In the genomic region with DNA sequence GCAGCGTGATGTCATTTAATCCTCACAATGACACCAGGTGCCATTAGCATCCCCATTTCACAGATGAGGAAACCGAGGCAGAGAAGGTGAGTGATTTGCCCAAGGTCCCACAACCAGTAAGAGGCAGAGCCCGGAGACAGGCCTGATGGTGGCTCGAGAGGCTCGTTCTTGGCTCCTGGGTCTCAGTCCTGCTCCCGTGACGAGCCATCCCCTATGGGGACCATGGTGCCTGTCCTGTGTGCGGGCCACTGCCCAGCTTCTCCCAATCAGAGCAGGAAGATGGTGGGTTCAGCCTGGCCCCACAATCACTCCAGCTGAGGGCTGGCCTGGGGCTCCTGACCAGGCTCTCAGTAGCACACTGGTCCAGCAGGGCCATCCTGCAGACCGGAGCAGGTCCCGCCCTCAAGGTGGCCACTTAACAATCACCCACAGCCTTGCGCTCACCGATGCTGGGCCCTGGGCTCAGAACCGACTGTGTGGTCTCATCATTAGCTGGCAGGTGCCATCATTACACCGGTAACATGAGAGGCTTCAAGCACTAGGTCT, we compare ENCODE assay signal across 12 cellular contexts. TPM values are rescaled to one million over a fixed set of nuclear protein-coding genes. Genes with fewer than 3 reads are reported as not detected.
DNase-seq lines count a peak whose midpoint lies in the region; ATAC-seq, FAIRE-seq and TF ChIP-seq lines count a peak whose summit lies in the region.
"Had no signal": no experiment of that assay in that cellular context is flagged by ENCODE, and none has a peak within 500 bp of the region (broad histone marks: within the 10 kb centered on the region; RNA-seq: fewer than 3 reads in every experiment).

No MANE protein-coding gene starts in this region.

- TF ChIP-seq POLR2A in A549 (IDR thresholded peaks at IDR 0.05; ENCODE audit: low read length) = peak; percentile 16; the same call in 1 of the 2 replicates

- no peaks in the 10 kb centered on the region for H3K79me1 ChIP-seq in neuronal stem cell (ENCODE audit: low read depth, low read length)

- peak; percentile 2 to 3 for ATAC-seq in A549
- ATAC-seq in HG03571 (IDR thresholded peaks at IDR 0.05; ENCODE audit: unreplicated experiment) = no peak
- ATAC-seq in HG02840 (IDR thresholded peaks at IDR 0.05; ENCODE audit: low FRiP score, unreplicated experiment) = no peak
- no peak for ATAC-seq in GM18870 (IDR thresholded peaks at IDR 0.05; ENCODE audit: unreplicated experiment)

- POLR2A ChIA-PET in A549 (lab: Yijun Ruan, JAX) = interaction anchor here (0.8 to 3.8 kb wide), 10 partner anchors 8 to 29 kb away, joined by 3 to 37 read pairs (median 6); partner anchors contain the start of genes NDUFS8 and UNC93B1
- POLR2A ChIA-PET in PC-9 (lab: Charles Lee; ENCODE audit: unreplicated experiment) = interaction anchor here (0.6 to 1.0 kb wide), 4 partner anchors 26 to 768 kb away, joined by 3 to 4 read pairs (median 4); no protein-coding TSS in a partner anchor

- no peak overlapping the region for H3K4ac ChIP-seq in neuronal stem cell (ENCODE audit: low read length)

- intact Hi-C loops in PC-9 (cut with micrococcal nuclease; ENCODE audit: unreplicated experiment) = loop anchor here (1.0 to 10.0 kb wide), 4 partner anchors 17 to 169 kb away; partner anchors contain the start of gene NDUFS8
- intact Hi-C loops in posterior vena cava (cut with DNase I) = no loop called here

- H3K27me3 Mint-ChIP-seq in endothelial cell (ENCODE audit: unreplicated experiment) = peaks cover 5% of the 10 kb centered on the region

- H3K23ac ChIP-seq in neuronal stem cell (ENCODE audit: low read depth, low read length, poor library complexity) = peak overlapping the region; percentile 58

- DNase-seq in A549 (ENCODE audit: low read depth in 1 of 2, low spot score in 1 of 2) (no peak), PC-9 (peak in 1 of 2 experiments; percentile 39), endothelial cell (ENCODE audit: low spot score) (no peak), neuronal stem cell (ENCODE audit: low spot score) (no peak), posterior vena cava (ENCODE audit: low spot score) (no peak)
- DNase-seq: erythroblast, NCI-H1048, NCI-H446 treated with DMSO at 0.1 percent for 48 hours had no signal

- TF ChIP-seq CTCF in A549 (IDR thresholded peaks at IDR 0.05) (no peak; the same call in 2 of the 3 replicates), PC-9 (conservative IDR thresholded peaks at IDR 0.05) (no peak), endothelial cell (IDR thresholded peaks at IDR 0.05; ENCODE audit: unreplicated experiment) (no peak)

- H4K20me1 ChIP-seq in PC-9 (ENCODE audit: insufficient read depth) = no peaks in the 10 kb centered on the region

- peaks cover 3% of the 10 kb centered on the region for H3K36me3 Mint-ChIP-seq in endothelial cell (ENCODE audit: low read depth, unreplicated experiment)

- H3K9me3 ChIP-seq in A549 (no peaks in the 10 kb centered on the region), PC-9 (ENCODE audit: insufficient read depth, low read depth) (no peaks in the 10 kb centered on the region), neuronal stem cell (replicated peaks in 1 of 2; ENCODE audit: control insufficient read depth in 2 of 2, insufficient read depth in 1 of 2, low read depth in 1 of 2, low read length in 2 of 2) (no peaks in the 10 kb centered on the region)
- H3K9me3 ChIP-seq: thoracic aorta had no signal

- no peak overlapping the region for H3K4me3 Mint-ChIP-seq in endothelial cell (ENCODE audit: unreplicated experiment)

- 15% methylated on average over 9 of the region's 14 CpGs for WGBS in A549 (ENCODE audit: missing lambda C conversion rate)
- no CpG with 5 or more reads among the region's 14 CpGs for WGBS in neuronal stem cell (ENCODE audit: extremely low coverage in 2 of 2, insufficient read length in 2 of 2, insufficient replicate concordance in 1 of 2), 2 donors

- H3K27me3 ChIP-seq in PC-9 (ENCODE audit: insufficient read depth, low read depth) (no peaks in the 10 kb centered on the region), neuronal stem cell (ENCODE audit: control insufficient read depth in 3 of 3, insufficient read depth in 3 of 3, low read depth in 1 of 3, low read length in 3 of 3) (no peaks in the 10 kb centered on the region)

- H3K9me3 Mint-ChIP-seq in endothelial cell (ENCODE audit: unreplicated experiment) = no peaks in the 10 kb centered on the region

- H3K4me2 ChIP-seq in A549 (peak overlapping the region; percentile 96), PC-9 (peak overlapping the region; percentile 81), neuronal stem cell (ENCODE audit: insufficient read depth, low read length, poor library complexity, severe bottlenecking) (no peak overlapping the region)

- peak overlapping the region; percentile 93 for H2BK15ac ChIP-seq in neuronal stem cell (ENCODE audit: low read length)

- H2AFZ ChIP-seq in PC-9 (no peak overlapping the region), neuronal stem cell (ENCODE audit: low read length) (no peak overlapping the region)

- no peak for FAIRE-seq in A549 (lab: Jason Lieb, UNC)

- no peak overlapping the region for H3K18ac ChIP-seq in neuronal stem cell (ENCODE audit: low read length)

- no peak overlapping the region for H3K9ac ChIP-seq in neuronal stem cell (ENCODE audit: low read depth, low read length, poor library complexity)

- peak overlapping the region; percentile 77 for H2BK5ac ChIP-seq in neuronal stem cell (ENCODE audit: low read length)

- H4K91ac ChIP-seq in neuronal stem cell (ENCODE audit: low read depth, low read length, poor library complexity) = no peak overlapping the region

- CTCF ChIA-PET in A549 (lab: Yijun Ruan, JAX) (interaction anchor here (0.9 to 3.9 kb wide), 7 partner anchors 8 to 195 kb away, joined by 3 to 23 read pairs (median 4); partner anchors contain the start of gene UNC93B1), PC-9 (lab: Charles Lee) (interaction anchor here (1.1 to 1.5 kb wide), 2 partner anchors 28 to 196 kb away, joined by 3 read pairs; no protein-coding TSS in a partner anchor)

- TF ChIP-seq RAD21 in A549 (conservative IDR thresholded peaks at IDR 0.05 in 1 of 2, IDR thresholded peaks at IDR 0.05 in 1 of 2) = no peak

- no peaks in the 10 kb centered on the region for H3K36me3 ChIP-seq in PC-9 (ENCODE audit: low read depth)
- no peaks in the 10 kb centered on the region for H3K36me3 ChIP-seq in neuronal stem cell (replicated peaks in 1 of 2; ENCODE audit: control insufficient read depth in 2 of 2, insufficient read depth in 2 of 2, low read length in 2 of 2)
- H3K36me3 ChIP-seq: thoracic aorta had no signal

- H3K4me1 Mint-ChIP-seq in endothelial cell (ENCODE audit: unreplicated experiment) = peaks cover 7% of the 10 kb centered on the region

- peak overlapping the region; percentile 91 for H2AK5ac ChIP-seq in neuronal stem cell (ENCODE audit: low read depth, low read length)

- H3K4me3 ChIP-seq in A549 = peak overlapping the region; percentile 8; the same call in 1 of the 3 replicates
- peak overlapping the region; percentile 24; the same call in 1 of the 2 replicates for H3K4me3 ChIP-seq in PC-9
- no peak overlapping the region for H3K4me3 ChIP-seq in neuronal stem cell (ENCODE audit: low read length in 2 of 2)
- H3K4me3 ChIP-seq: thoracic aorta had no signal

- no peak overlapping the region for H2BK12ac ChIP-seq in neuronal stem cell (ENCODE audit: low read length)

- peaks cover 83% of the 10 kb centered on the region for H3K4me1 ChIP-seq in A549
- H3K4me1 ChIP-seq in PC-9 (replicated peaks; ENCODE audit: insufficient read depth) = peaks cover 94% of the 10 kb centered on the region
- peaks cover 13 to 69% of the 10 kb centered on the region in 2 donors for H3K4me1 ChIP-seq in neuronal stem cell (ENCODE audit: control insufficient read depth in 2 of 2, insufficient read depth in 1 of 2, low read depth in 1 of 2, low read length in 2 of 2)

- H3K27ac ChIP-seq in A549 (peak overlapping the region; percentile 99 to 100), PC-9 (peak overlapping the region; percentile 93), neuronal stem cell (replicated peaks; ENCODE audit: low read length) (no peak overlapping the region)

- no peak overlapping the region for H4K8ac ChIP-seq in neuronal stem cell (ENCODE audit: low read depth, low read length)

- no peak overlapping the region for H3K14ac ChIP-seq in neuronal stem cell (ENCODE audit: low read length)

- peaks cover 25% of the 10 kb centered on the region; the same call in 1 of the 2 replicates for H3K79me2 ChIP-seq in PC-9 (ENCODE audit: low read depth)

- peaks cover 65% of the 10 kb centered on the region for H3F3A ChIP-seq in PC-9 (ENCODE audit: insufficient read depth, low read depth)

- TSS peak; percentile 18 for BruUV-seq in PC-9 (replicated peaks; lab: Mats Ljungman, UMichigan)

- H3K9me2 ChIP-seq in PC-9 (ENCODE audit: insufficient read depth) = no peaks in the 10 kb centered on the region

- no peak for TF ChIP-seq EP300 in A549 (IDR thresholded peaks at IDR 0.05)

- H3K27ac Mint-ChIP-seq in endothelial cell (ENCODE audit: unreplicated experiment) = peak overlapping the region; percentile 42

- H2BK120ac ChIP-seq in neuronal stem cell (ENCODE audit: low read depth, low read length) = no peak overlapping the region

RNA-seq across cellular contexts. Expression of gene ALDH3B1, which starts 3.6 kb away (rescaled TPM):
- polyA plus RNA-seq in A549 (2011; rRNA removed) (109 and 130 TPM in 2 replicates), A549 (2017; fragmentation: RNase III; extraction: RNeasy Plus Mini Kit Qiagen cat#74134 plus additional on column Dnase treatment) (93.7 to 104 TPM (median 94.4 TPM) in 3 replicates)
- polyA plus RNA-seq in A549 (2012; cell fraction: cytosol; rRNA removed) = 155 and 214 TPM in 2 replicates
- 236 and 305 TPM in 2 replicates for polyA plus RNA-seq in A549 (2012; cell fraction: nucleus; rRNA removed)
- 46.0 and 65.0 TPM in 2 replicates for polyA minus RNA-seq in A549 (2011; rRNA and poly(A)+ RNA removed)
- total RNA-seq in PC-9 (2021) (98.1 and 104 TPM in 2 replicates), endothelial cell (ENCODE audit: unreplicated experiment) (not detected), posterior vena cava (10 to 100 TPM; 11.2 to 15.0 TPM)
- polyA plus RNA-seq in neuronal stem cell (2013, experiment 1 of 2) = 0.25 TPM
- polyA plus RNA-seq in neuronal stem cell (2013, experiment 2 of 2) = 0.22 TPM

RNA-seq across cellular contexts. Expression of gene UNC93B1, which starts 9.8 kb away (rescaled TPM):
- 49.4 and 55.5 TPM in 2 replicates for polyA plus RNA-seq in A549 (2011; rRNA removed)
- polyA plus RNA-seq in A549 (2012; cell fraction: cytosol; rRNA removed) = 69.3 and 103 TPM in 2 replicates
- 270 and 373 TPM in 2 replicates for polyA plus RNA-seq in A549 (2012; cell fraction: nucleus; rRNA removed)
- polyA plus RNA-seq in A549 (2017; fragmentation: RNase III; extraction: RNeasy Plus Mini Kit Qiagen cat#74134 plus additional on column Dnase treatment) = 43.7 to 51.2 TPM (median 47.1 TPM) in 3 replicates
- 103 and 125 TPM in 2 replicates for polyA minus RNA-seq in A549 (2011; rRNA and poly(A)+ RNA removed)
- total RNA-seq in PC-9 (2021) = 75.5 and 94.4 TPM in 2 replicates
- total RNA-seq in endothelial cell (ENCODE audit: unreplicated experiment) = 13.1 TPM
- 4.9 TPM for polyA plus RNA-seq in neuronal stem cell (2013, experiment 1 of 2)
- polyA plus RNA-seq in neuronal stem cell (2013, experiment 2 of 2) = 4.6 TPM
- total RNA-seq in posterior vena cava = 10 to 100 TPM; 15.9 to 28.5 TPM

RNA-seq across cellular contexts. Expression of gene NDUFS8, which starts 16.8 kb away (rescaled TPM):
- polyA plus RNA-seq in A549 (2011; rRNA removed) (71.0 and 73.7 TPM in 2 replicates), A549 (2017; fragmentation: RNase III; extraction: RNeasy Plus Mini Kit Qiagen cat#74134 plus additional on column Dnase treatment) (283 to 300 TPM (median 298 TPM) in 3 replicates)
- polyA plus RNA-seq in A549 (2012; cell fraction: cytosol; rRNA removed) = 361 and 428 TPM in 2 replicates
- 379 and 494 TPM in 2 replicates for polyA plus RNA-seq in A549 (2012; cell fraction: nucleus; rRNA removed)
- 93.4 and 105 TPM in 2 replicates for polyA minus RNA-seq in A549 (2011; rRNA and poly(A)+ RNA removed)
- total RNA-seq in PC-9 (2021) (270 and 275 TPM in 2 replicates), endothelial cell (ENCODE audit: unreplicated experiment) (144 TPM), posterior vena cava (100 to 1,000 TPM in 1 of 2 donors, 10 to 100 TPM in 1; 95.3 to 101 TPM)
- polyA plus RNA-seq in neuronal stem cell (2013, experiment 1 of 2) = 144 TPM
- 148 TPM for polyA plus RNA-seq in neuronal stem cell (2013, experiment 2 of 2)

RNA-seq across cellular contexts. Expression of gene TCIRG1, which starts 25.1 kb away (rescaled TPM):
- 36.3 and 49.4 TPM in 2 replicates for polyA plus RNA-seq in A549 (2011; rRNA removed)
- 99.5 and 132 TPM in 2 replicates for polyA plus RNA-seq in A549 (2012; cell fraction: cytosol; rRNA removed)
- 1,336 and 1,871 TPM in 2 replicates for polyA plus RNA-seq in A549 (2012; cell fraction: nucleus; rRNA removed)
- 94.9 to 120 TPM (median 115 TPM) in 3 replicates for polyA plus RNA-seq in A549 (2017; fragmentation: RNase III; extraction: RNeasy Plus Mini Kit Qiagen cat#74134 plus additional on column Dnase treatment)
- polyA minus RNA-seq in A549 (2011; rRNA and poly(A)+ RNA removed) = 33.0 and 50.4 TPM in 2 replicates
- 125 and 175 TPM in 2 replicates for total RNA-seq in PC-9 (2021)
- 294 TPM for total RNA-seq in endothelial cell (ENCODE audit: unreplicated experiment)
- polyA plus RNA-seq in neuronal stem cell (2013, experiment 1 of 2) = 5.7 TPM
- polyA plus RNA-seq in neuronal stem cell (2013, experiment 2 of 2) = 4.8 TPM
- total RNA-seq in posterior vena cava = 100 to 1,000 TPM in 1 of 2 donors, 10 to 100 TPM in 1; 80.8 to 105 TPM

Comparison
In these comparisons a context has a peak if more than half of its experiments do, and no peak if none do; other contexts are left out.
1. ATAC-seq: peak in A549 (2 of 2); none in HG03571 (single experiment), HG02840 (single experiment) and GM18870 (single experiment).
2. H3K4me3 ChIP-seq: peak in A549 (single experiment) and PC-9 (single experiment); none in neuronal stem cell (0 of 2).
3. RNA of gene ALDH3B1, which starts 3.6 kb away (total RNA-seq): 98.1 to 104 TPM in PC-9 and 11.2 to 15.0 TPM in posterior vena cava; not detected in endothelial cell (single experiment); every median in the first group is over 10 times any median in the second.